In genomic region chr2:241659150-241659739, GRCh38 we compare ENCODE assay signal across 8 cellular contexts. TPM values are rescaled to one million over a fixed set of nuclear protein-coding genes. Genes with fewer than 3 reads are reported as not detected.
DNase-seq lines count a peak whose midpoint lies in the region; ATAC-seq and TF ChIP-seq lines count a peak whose summit lies in the region.

No MANE protein-coding gene starts in this region.

- H3K27ac Mint-ChIP-seq in Caco-2 (ENCODE audit: unreplicated experiment) = no peak overlapping the region

- H3K27me3 Mint-ChIP-seq in Caco-2 (ENCODE audit: insufficient read depth, unreplicated experiment) = no peaks in the 10 kb centered on the region

- peaks cover 54% of the 10 kb centered on the region for H3K36me3 Mint-ChIP-seq in Caco-2 (ENCODE audit: insufficient read depth, unreplicated experiment)

- H3K9me3 ChIP-seq in Caco-2 = no peaks in the 10 kb centered on the region
- no peaks in the 10 kb centered on the region for H3K9me3 ChIP-seq in HUES48 (ENCODE audit: control insufficient read depth, insufficient read depth, low read length)
- H3K9me3 ChIP-seq in SJSA1 (replicated peaks) = no peaks in the 10 kb centered on the region
- no peaks in the 10 kb centered on the region for H3K9me3 ChIP-seq in breast epithelium

- no peak for TF ChIP-seq POLR2A in breast epithelium (IDR thresholded peaks at IDR 0.05)

- POLR2A ChIA-PET in Caco-2 (lab: Charles Lee) = no interaction called here

- TF ChIP-seq CTCF in Caco-2 (IDR thresholded peaks at IDR 0.05; ENCODE audit: insufficient read depth in 1 of 2, low read depth in 1 of 2, low read length in 1 of 2, severe bottlenecking in 1 of 2, unreplicated experiment in 1 of 2) (peak; percentile 16 to 43), breast epithelium (IDR thresholded peaks at IDR 0.05) (peak in 2 of 3 donors; percentile 24 to 31)

- no peak overlapping the region for H3K9ac ChIP-seq in HUES48 (ENCODE audit: low read depth, low read length)

- no peak overlapping the region for H3K4me3 Mint-ChIP-seq in Caco-2 (ENCODE audit: unreplicated experiment)

- intact Hi-C loops in Caco-2 (cut with micrococcal nuclease; ENCODE audit: unreplicated experiment) = no loop called here
- intact Hi-C loops in breast epithelium (cut with DNase I; ENCODE audit: low total_unique reads) = no loop called here

- no peaks in the 10 kb centered on the region for H3K9me3 Mint-ChIP-seq in Caco-2 (ENCODE audit: unreplicated experiment)

- no peak overlapping the region for H3K4me3 ChIP-seq in Caco-2 (ENCODE audit: low read depth, low read length)
- no peak overlapping the region for H3K4me3 ChIP-seq in HUES48 (ENCODE audit: low read depth, low read length)
- no peak overlapping the region for H3K4me3 ChIP-seq in SJSA1
- no peak overlapping the region for H3K4me3 ChIP-seq in breast epithelium

- H3K27ac ChIP-seq in HUES48 (ENCODE audit: low read depth, low read length) (peak overlapping the region; percentile 36), SJSA1 (no peak overlapping the region), breast epithelium (no peak overlapping the region)

- no peak for ATAC-seq in HG02884 (IDR thresholded peaks at IDR 0.05; ENCODE audit: unreplicated experiment)

- no peaks in the 10 kb centered on the region for H3K4me1 Mint-ChIP-seq in Caco-2 (ENCODE audit: low read depth, unreplicated experiment)

- BruUV-seq in Caco-2 (replicated peaks; lab: Mats Ljungman, UMichigan) = no TSS peak

- H3K4me1 ChIP-seq in Caco-2 (no peaks in the 10 kb centered on the region), HUES48 (ENCODE audit: control insufficient read depth, insufficient read depth, low read length) (no peaks in the 10 kb centered on the region), SJSA1 (replicated peaks) (peaks cover under 1% of the 10 kb centered on the region; the same call in 1 of the 2 replicates), breast epithelium (no peaks in the 10 kb centered on the region)

- DNase-seq in Caco-2 = peak in 1 of 2 experiments; percentile 48
- peak; percentile 59 to 68 for DNase-seq in SJSA1 (ENCODE audit: low read depth in 1 of 2, low spot score in 2 of 2)
- peak in 1 of 2 donors; percentile 45 for DNase-seq in breast epithelium (ENCODE audit: low spot score in 2 of 2)
- DNase-seq in kidney glomerular epithelial cell (lab: John Stamatoyannopoulos, UW) = peak; percentile 37
- peak; percentile 26 to 29 for DNase-seq in stimulated activated CD4-positive, alpha-beta T cell treated with anti-CD3 and anti-CD28 coated beads, Interleukin-4, amount 100 ng/mL, for 4 hours
- DNase-seq in 8988T = no peak

- H3K27me3 ChIP-seq in Caco-2 (replicated peaks; ENCODE audit: control insufficient read depth, insufficient read depth, low read length) (no peaks in the 10 kb centered on the region), HUES48 (ENCODE audit: control insufficient read depth, insufficient read depth, low read length) (no peaks in the 10 kb centered on the region), SJSA1 (replicated peaks) (no peaks in the 10 kb centered on the region), breast epithelium (no peaks in the 10 kb centered on the region)

- H3K36me3 ChIP-seq in Caco-2 (ENCODE audit: control insufficient read depth, insufficient read depth, low read length) (no peaks in the 10 kb centered on the region; the same call in 1 of the 2 replicates), HUES48 (ENCODE audit: control insufficient read depth, insufficient read depth, low read length) (peaks cover 66% of the 10 kb centered on the region), SJSA1 (peaks cover 62% of the 10 kb centered on the region), breast epithelium (no peaks in the 10 kb centered on the region)

- CTCF ChIA-PET in Caco-2 (lab: Charles Lee) = no interaction called here

RNA-seq across cellular contexts. Expression of gene ATG4B, which starts 21.8 kb away (rescaled TPM):
- total RNA-seq in Caco-2 (2022) (94.5 and 101 TPM in 2 replicates), breast epithelium (10 to 100 TPM; 47.7 to 71.1 (median 64.2) TPM)
- 80.9 and 105 TPM in 2 replicates for total RNA-seq in SJSA1 (2014; rRNA removed; shearing (Covaris generic))

RNA-seq across cellular contexts. Expression of gene THAP4, which starts 22.3 kb away (rescaled TPM):
- total RNA-seq in Caco-2 (2022) (34.7 and 37.2 TPM in 2 replicates), breast epithelium (10 to 100 TPM; 35.3 to 45.9 (median 38.1) TPM)
- total RNA-seq in SJSA1 (2014; rRNA removed; shearing (Covaris generic)) = 50.3 and 54.9 TPM in 2 replicates

RNA-seq across cellular contexts. Expression of gene DTYMK, which starts 27.4 kb away (rescaled TPM):
- total RNA-seq in Caco-2 (2022) (65.1 and 68.4 TPM in 2 replicates), breast epithelium (10 to 100 TPM; 16.8 to 23.2 (median 19.7) TPM)
- total RNA-seq in SJSA1 (2014; rRNA removed; shearing (Covaris generic)) = 115 and 177 TPM in 2 replicates

RNA-seq across cellular contexts. Expression of gene ING5, which starts 42.6 kb away (rescaled TPM):
- 28.6 and 32.2 TPM in 2 replicates for total RNA-seq in Caco-2 (2022)
- 20.5 and 23.2 TPM in 2 replicates for total RNA-seq in SJSA1 (2014; rRNA removed; shearing (Covaris generic))
- 10 to 100 TPM; 29.6 to 49.0 (median 45.6) TPM for total RNA-seq in breast epithelium
